Comparison of ENCODE assay signal across 23 cellular contexts in the genomic region with DNA sequence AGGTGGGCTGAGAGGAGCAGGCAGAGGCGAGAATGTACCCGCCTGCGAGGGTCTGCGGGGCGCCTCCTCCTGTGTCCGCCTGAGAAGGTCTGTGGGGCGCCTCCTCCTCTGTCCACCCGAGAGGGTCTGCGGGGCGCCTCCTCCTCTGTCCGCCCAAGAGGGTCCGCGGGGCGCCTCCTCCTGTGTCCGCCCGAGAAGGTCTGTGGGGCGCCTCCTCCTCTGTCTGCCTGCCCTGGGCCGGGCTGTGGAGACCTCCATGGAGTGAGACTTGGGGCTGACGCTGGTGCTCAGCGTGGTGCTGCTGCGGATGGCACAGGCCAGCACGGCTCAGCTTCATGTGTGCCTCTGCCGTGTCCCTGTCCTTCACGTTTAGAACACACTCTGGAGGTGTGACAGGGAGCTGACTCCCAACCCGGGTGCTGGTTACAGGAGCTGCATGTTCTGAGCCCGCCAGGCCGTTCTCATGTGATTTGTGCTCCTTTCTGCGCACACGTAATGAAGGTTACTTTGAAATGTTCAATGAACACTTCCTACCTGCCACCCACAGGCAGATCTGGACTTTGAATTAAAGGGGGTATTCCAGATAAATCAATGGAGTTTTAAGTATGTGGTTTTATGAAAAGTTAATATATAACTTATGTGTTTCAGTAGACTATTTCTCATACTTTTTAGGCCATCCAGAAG.
"Had no signal": no experiment of that assay in that cellular context is flagged by ENCODE, and none has a peak within 500 bp of the region (broad histone marks: within the 10 kb centered on the region; RNA-seq: fewer than 3 reads in every experiment).

No MANE protein-coding gene starts in this region.

- H3K9me3 Mint-ChIP-seq: activated naive CD8-positive, alpha-beta T cell treated with anti-CD3 and anti-CD28 coated beads for 36 hours; activated T-cell treated with anti-CD3 and anti-CD28 coated beads, Interleukin-2, amount 50 U/mL, for 4 hours; memory B cell; neural crest cell had no signal

- H3K4me3 Mint-ChIP-seq: activated naive CD8-positive, alpha-beta T cell treated with anti-CD3 and anti-CD28 coated beads for 36 hours; activated T-cell treated with anti-CD3 and anti-CD28 coated beads, Interleukin-2, amount 50 U/mL, for 4 hours; memory B cell; neural crest cell; T-helper 17 cell had no signal

- H3K27ac ChIP-seq: left lung, thoracic aorta, upper lobe of left lung had no signal

- H3K27ac Mint-ChIP-seq: activated naive CD8-positive, alpha-beta T cell treated with anti-CD3 and anti-CD28 coated beads for 36 hours; memory B cell had no signal

- H3K27me3 ChIP-seq: left lung, upper lobe of left lung had no signal

- H3K4me1 ChIP-seq: left lung, upper lobe of left lung had no signal

- H3K4me3 ChIP-seq: coronary artery, left lung, thoracic aorta, upper lobe of left lung had no signal

- H3K9me3 ChIP-seq: left lung, thoracic aorta, upper lobe of left lung had no signal

- FAIRE-seq: bronchial epithelial cell, keratinocyte had no signal

- H3K4me1 Mint-ChIP-seq: activated naive CD8-positive, alpha-beta T cell treated with anti-CD3 and anti-CD28 coated beads for 36 hours; memory B cell; neural crest cell had no signal

- H3K27me3 Mint-ChIP-seq: activated naive CD8-positive, alpha-beta T cell treated with anti-CD3 and anti-CD28 coated beads for 36 hours; memory B cell; T-helper 17 cell had no signal

- DNase-seq: activated CD4-positive, alpha-beta T cell treated with anti-CD3 and anti-CD28 coated beads for 4 hours; activated CD4-positive, alpha-beta T cell treated with anti-CD3 and anti-CD28 coated beads, Interleukin-2, amount 50 U/mL, for 48 hours; activated CD4-positive, CD25-positive, alpha-beta regulatory T cell; activated CD8-positive, alpha-beta memory T cell treated with anti-CD3 and anti-CD28 coated beads, Interleukin-2, amount 50 U/mL, for 48 hours; activated naive CD4-positive, alpha-beta T cell treated with Interleukin-2 at 50 U/mL for 16 hours; activated naive CD8-positive, alpha-beta T cell treated with anti-CD3 and anti-CD28 coated beads for 36 hours; activated T-cell treated with anti-CD3 and anti-CD28 coated beads, Interleukin-2, amount 50 U/mL, for 4 hours; foreskin fibroblast; occipital lobe; retina; stimulated activated CD4-positive, alpha-beta T cell treated with anti-CD3 and anti-CD28 coated beads, Interleukin-2, amount 100 ng/mL, for 48 hours; stimulated activated CD8-positive, alpha-beta memory T cell treated with anti-CD3 and anti-CD28 coated beads, Interleukin-4, amount 100 ng/mL, for 48 hours; stimulated activated naive CD4-positive, alpha-beta T cell; SW 1271; T-helper 17 cell had no signal

- ATAC-seq: activated T-cell treated with anti-CD3 and anti-CD28 coated beads, Interleukin-2, amount 50 U/mL, for 4 hours; left lung; T-helper 17 cell had no signal
